8 cellular contexts compared by ENCODE assay signal in genomic region chr22:46762238-46763050, GRCh38. TPM values are rescaled to one million over a fixed set of nuclear protein-coding genes. Genes with fewer than 3 reads are reported as not detected.
DNase-seq lines count a peak whose midpoint lies in the region; ATAC-seq lines count a peak whose summit lies in the region.

Gene TBC1D22A (plus strand): TSS chr22:46762650. CDS start chr22:46762787, 137 bp downstream.

- H3K36me3 Mint-ChIP-seq in CD4-positive, alpha-beta memory T cell, result peaks cover 5 to 28% of the 10 kb centered on the region in 2 donors
- peaks cover 29% of the 10 kb centered on the region for H3K36me3 Mint-ChIP-seq in effector memory CD8-positive, alpha-beta T cell (ENCODE audit: insufficient read depth)

- H3K4me3 ChIP-seq in CD4-positive, alpha-beta memory T cell (ENCODE audit: low read length in 2 of 2), result peak within 1 kb of the TSS; percentile 94 to 96

- CTCF ChIA-PET in CD4-positive, alpha-beta memory T cell (lab: Charles Lee; ENCODE audit: partially characterized antibody), result interaction anchor here (0.7 to 10.0 kb wide), 8 partner anchors 12 to 914 kb away, joined by 3 to 233 read pairs (median 10); no protein-coding TSS in a partner anchor

- peak; percentile 91 to 94 (median 93) for DNase-seq in CD4-positive, alpha-beta memory T cell
- DNase-seq in HS-5 (ENCODE audit: low read depth) (peak; percentile 66), NOMO-1 (lab: John Stamatoyannopoulos, UW; ENCODE audit: unreplicated experiment in 2 of 2) (peak; percentile 87 to 95), medulla oblongata (ENCODE audit: extremely low spot score) (peak; percentile 96)
- peak; percentile 87 to 91 for DNase-seq in activated CD8-positive, alpha-beta memory T cell treated with anti-CD3 and anti-CD28 coated beads for 4 hours (ENCODE audit: low read depth in 2 of 2)
- peak; percentile 94 to 95 (median 94) for DNase-seq in effector memory CD8-positive, alpha-beta T cell
- peak; percentile 90 to 93 (median 91) for DNase-seq in stimulated activated CD4-positive, alpha-beta T cell treated with anti-CD3 and anti-CD28 coated beads, TNF-alpha, amount 100 ng/mL, for 48 hours (ENCODE audit: low read depth in 3 of 3)

- intact Hi-C loops in CD4-positive, alpha-beta memory T cell (cut with micrococcal nuclease), result loop anchor here (1.0 kb wide), 3 partner anchors 24 to 726 kb away; partner anchors contain the start of gene CERK

- peak within 1 kb of the TSS; percentile 99 for H3K27ac ChIP-seq in CD4-positive, alpha-beta memory T cell (ENCODE audit: low read depth, low read length)

- H3K9me3 Mint-ChIP-seq in CD4-positive, alpha-beta memory T cell, result no peaks in the 10 kb centered on the region
- no peaks in the 10 kb centered on the region for H3K9me3 Mint-ChIP-seq in effector memory CD8-positive, alpha-beta T cell

- no peaks in the 10 kb centered on the region for H3K36me3 ChIP-seq in CD4-positive, alpha-beta memory T cell (ENCODE audit: insufficient read depth, low read length)

- no peaks in the 10 kb centered on the region for H3K9me3 ChIP-seq in CD4-positive, alpha-beta memory T cell (ENCODE audit: control insufficient read depth in 1 of 2, low read length in 2 of 2)

- POLR2A ChIA-PET in CD4-positive, alpha-beta memory T cell (lab: Charles Lee; ENCODE audit: partially characterized antibody), result interaction anchor here (0.6 to 7.5 kb wide), 26 partner anchors 8 to 727 kb away, joined by 3 to 100 read pairs (median 6); partner anchors contain the start of gene CERK

- peak within 1 kb of the TSS; percentile 98 to 100 (median 99) for H3K4me3 Mint-ChIP-seq in CD4-positive, alpha-beta memory T cell
- H3K4me3 Mint-ChIP-seq in effector memory CD8-positive, alpha-beta T cell, result peak within 1 kb of the TSS; percentile 98 to 99

- peak; percentile 70 for ATAC-seq in GM19463 (IDR thresholded peaks at IDR 0.05; ENCODE audit: unreplicated experiment)
- peak; percentile 87 for ATAC-seq in effector memory CD8-positive, alpha-beta T cell (replicated peaks)

- peaks cover 51% of the 10 kb centered on the region for H3K4me1 ChIP-seq in CD4-positive, alpha-beta memory T cell (ENCODE audit: insufficient read depth, low read length)

- peaks cover 38 to 76% (median 53%) of the 10 kb centered on the region in 4 donors for H3K4me1 Mint-ChIP-seq in CD4-positive, alpha-beta memory T cell
- H3K4me1 Mint-ChIP-seq in effector memory CD8-positive, alpha-beta T cell (ENCODE audit: low read depth in 2 of 2), result peaks cover 49 to 56% of the 10 kb centered on the region in 2 donors

- peak within 1 kb of the TSS; percentile 99 to 100 (median 100) for H3K27ac Mint-ChIP-seq in CD4-positive, alpha-beta memory T cell
- peak within 1 kb of the TSS; percentile 100 for H3K27ac Mint-ChIP-seq in effector memory CD8-positive, alpha-beta T cell

- H3K27me3 Mint-ChIP-seq in CD4-positive, alpha-beta memory T cell, result no peaks in the 10 kb centered on the region
- no peaks in the 10 kb centered on the region for H3K27me3 Mint-ChIP-seq in effector memory CD8-positive, alpha-beta T cell

- H3K27me3 ChIP-seq in CD4-positive, alpha-beta memory T cell (ENCODE audit: insufficient read depth, low read length), result no peaks in the 10 kb centered on the region

RNA-seq across cellular contexts. Expression of gene TBC1D22A, which starts in this region (rescaled TPM):
- total RNA-seq in CD4-positive, alpha-beta memory T cell, result 10 to 100 TPM; 49.0 to 49.2 TPM
- polyA plus RNA-seq in CD4-positive, alpha-beta memory T cell, result 10 to 100 TPM; 20.6 to 24.4 TPM

Comparison
In these comparisons a context has a peak if more than half of its experiments do, and no peak if none do; other contexts are left out.
1. Peak in every context shown above with its lines: DNase-seq, ATAC-seq, H3K4me3 ChIP-seq and H3K27ac ChIP-seq.